In genomic region chr1:205226868-205227583, GRCh38 we compare ENCODE assay signal across 8 cellular contexts. TPM values are rescaled to one million over a fixed set of nuclear protein-coding genes. Genes with fewer than 3 reads are reported as not detected.
DNase-seq lines count a peak whose midpoint lies in the region; ATAC-seq and TF ChIP-seq lines count a peak whose summit lies in the region.

No MANE protein-coding gene starts in this region.

- H4K8ac ChIP-seq in neuronal stem cell (ENCODE audit: low read depth, low read length) = no peak overlapping the region

- H3K27ac Mint-ChIP-seq in activated naive CD4-positive, alpha-beta T cell treated with anti-CD3 and anti-CD28 coated beads, Interleukin-2, amount 50 U/mL, for 24 hours = no peak overlapping the region

- DNase-seq in activated naive CD4-positive, alpha-beta T cell treated with Interleukin-2 at 50 U/mL for 16 hours = no peak
- peak; percentile 39 for DNase-seq in SK-N-SH
- DNase-seq in neuronal stem cell (ENCODE audit: low spot score) = no peak

- H3K4me1 ChIP-seq in SK-N-SH (ENCODE audit: control insufficient read depth in 1 of 2, insufficient read depth in 2 of 2, low read depth in 1 of 2, low read length in 1 of 2) (peaks cover 4 to 21% of the 10 kb centered on the region in 2 experiments; a peak in 2 of 4 replicates), esophagus (ENCODE audit: control insufficient read depth in 2 of 2, insufficient read depth in 2 of 2, low read length in 1 of 2) (peaks cover 0 to 7% of the 10 kb centered on the region in 2 donors), neuronal stem cell (ENCODE audit: control insufficient read depth in 2 of 2, insufficient read depth in 1 of 2, low read depth in 1 of 2, low read length in 2 of 2) (peaks cover 13 to 19% of the 10 kb centered on the region in 2 donors)

- no peak overlapping the region for H2BK120ac ChIP-seq in neuronal stem cell (ENCODE audit: low read depth, low read length)

- H3K9me3 Mint-ChIP-seq in activated naive CD4-positive, alpha-beta T cell treated with anti-CD3 and anti-CD28 coated beads, Interleukin-2, amount 50 U/mL, for 24 hours = no peaks in the 10 kb centered on the region

- H3K36me3 ChIP-seq in SK-N-SH (replicated peaks in 1 of 2; ENCODE audit: control insufficient read depth in 1 of 2, insufficient read depth in 2 of 2, low read length in 1 of 2) (no peaks in the 10 kb centered on the region), esophagus (ENCODE audit: control insufficient read depth in 2 of 2, insufficient read depth in 2 of 2, low read length in 1 of 2) (no peaks in the 10 kb centered on the region), neuronal stem cell (replicated peaks in 1 of 2; ENCODE audit: control insufficient read depth in 2 of 2, insufficient read depth in 2 of 2, low read length in 2 of 2) (peaks cover 0 to 4% of the 10 kb centered on the region in 2 donors)

- H3K18ac ChIP-seq in neuronal stem cell (ENCODE audit: low read length) = no peak overlapping the region

- H3K79me1 ChIP-seq in neuronal stem cell (ENCODE audit: low read depth, low read length) = no peaks in the 10 kb centered on the region

- peaks cover 3% of the 10 kb centered on the region; the same call in 1 of the 2 replicates for H4K20me1 ChIP-seq in SK-N-SH (ENCODE audit: insufficient read depth)

- no peak overlapping the region for H2BK12ac ChIP-seq in neuronal stem cell (ENCODE audit: low read length)

- H3K4ac ChIP-seq in neuronal stem cell (ENCODE audit: low read length) = no peak overlapping the region

- CTCF ChIA-PET in SK-N-SH (lab: Yijun Ruan, JAX) = interaction anchor here (0.7 to 8.2 kb wide), 8 partner anchors 10 to 613 kb away, joined by 3 to 154 read pairs (median 3); partner anchors contain the start of gene DSTYK

- H3K27ac ChIP-seq in SK-N-SH (ENCODE audit: low read depth in 2 of 2, low read length in 1 of 2) (peak overlapping the region in 1 of 2 experiments; percentile 56; a peak in 1 of 4 replicates), esophagus (ENCODE audit: low read depth in 2 of 2, low read length in 1 of 2) (no peak overlapping the region), neuronal stem cell (replicated peaks; ENCODE audit: low read length) (peak overlapping the region; percentile 20)

- H3K79me2 ChIP-seq in SK-N-SH (ENCODE audit: insufficient read depth) = no peaks in the 10 kb centered on the region

- no peaks in the 10 kb centered on the region for H3K27me3 ChIP-seq in SK-N-SH (ENCODE audit: insufficient read depth)
- no peaks in the 10 kb centered on the region for H3K27me3 ChIP-seq in esophagus (ENCODE audit: control insufficient read depth in 1 of 2, insufficient read depth in 2 of 2, low read length in 2 of 2)
- peaks cover 0 to 42% (median 0%) of the 10 kb centered on the region in 3 experiments for H3K27me3 ChIP-seq in neuronal stem cell (ENCODE audit: control insufficient read depth in 3 of 3, insufficient read depth in 3 of 3, low read depth in 1 of 3, low read length in 3 of 3)

- no peak for TF ChIP-seq CTCF in SK-N-SH (IDR thresholded peaks at IDR 0.05)

- H3F3A ChIP-seq in SK-N-SH (replicated peaks; ENCODE audit: insufficient read depth) = peaks cover 10% of the 10 kb centered on the region

- peak overlapping the region; percentile 80 for H3K4me3 Mint-ChIP-seq in activated naive CD4-positive, alpha-beta T cell treated with anti-CD3 and anti-CD28 coated beads, Interleukin-2, amount 50 U/mL, for 24 hours

- H3K4me3 ChIP-seq in SK-N-SH (ENCODE audit: low read depth in 2 of 2, low read length in 1 of 2) = peak overlapping the region; percentile 70 to 78
- H3K4me3 ChIP-seq in esophagus (ENCODE audit: low read depth in 1 of 2, low read length in 2 of 2) = peak overlapping the region; percentile 58 to 71
- peak overlapping the region; percentile 69 to 73 for H3K4me3 ChIP-seq in neuronal stem cell (ENCODE audit: low read length in 2 of 2)

- no peak overlapping the region for H3K23ac ChIP-seq in neuronal stem cell (ENCODE audit: low read depth, low read length, poor library complexity)

- H4K91ac ChIP-seq in neuronal stem cell (ENCODE audit: low read depth, low read length, poor library complexity) = no peak overlapping the region

- H2AK5ac ChIP-seq in neuronal stem cell (ENCODE audit: low read depth, low read length) = no peak overlapping the region

- H2AFZ ChIP-seq in SK-N-SH (ENCODE audit: low read depth) = peak overlapping the region; percentile 93
- H2AFZ ChIP-seq in neuronal stem cell (ENCODE audit: low read length) = peak overlapping the region; percentile 95

- no peak overlapping the region for H2BK15ac ChIP-seq in neuronal stem cell (ENCODE audit: low read length)

- H3K4me1 Mint-ChIP-seq in activated naive CD4-positive, alpha-beta T cell treated with anti-CD3 and anti-CD28 coated beads, Interleukin-2, amount 50 U/mL, for 24 hours = peaks cover 28% of the 10 kb centered on the region

- POLR2A ChIA-PET in SK-N-SH (lab: Yijun Ruan, JAX) = no interaction called here

- no peaks in the 10 kb centered on the region for H3K27me3 Mint-ChIP-seq in activated naive CD4-positive, alpha-beta T cell treated with anti-CD3 and anti-CD28 coated beads, Interleukin-2, amount 50 U/mL, for 24 hours

- no peaks in the 10 kb centered on the region for H3K9me2 ChIP-seq in SK-N-SH

- no peak for TF ChIP-seq EP300 in SK-N-SH (IDR thresholded peaks at IDR 0.05; ENCODE audit: borderline replicate concordance in 1 of 2, low read depth in 1 of 2, low read length in 1 of 2)

- peak overlapping the region; percentile 60 for H3K9ac ChIP-seq in SK-N-SH
- H3K9ac ChIP-seq in neuronal stem cell (ENCODE audit: low read depth, low read length, poor library complexity) = no peak overlapping the region

- TF ChIP-seq RAD21 in SK-N-SH (IDR thresholded peaks at IDR 0.05; ENCODE audit: low read length) = no peak

- peak overlapping the region; percentile 86 for H3K4me2 ChIP-seq in SK-N-SH
- H3K4me2 ChIP-seq in neuronal stem cell (ENCODE audit: insufficient read depth, low read length, poor library complexity, severe bottlenecking) = peak overlapping the region; percentile 77

- 25% methylated on average over 8 of the region's 8 CpGs for WGBS in SK-N-SH (ENCODE audit: low lambda C conversion rate)
- WGBS in esophagus, 2 donors = 10 to 11% methylated on average over 8 of the region's 8 CpGs
- no CpG with 5 or more reads among the region's 8 CpGs for WGBS in neuronal stem cell (ENCODE audit: extremely low coverage in 2 of 2, insufficient read length in 2 of 2, insufficient replicate concordance in 1 of 2), 2 donors

- no peak overlapping the region for H2BK5ac ChIP-seq in neuronal stem cell (ENCODE audit: low read length)

- ATAC-seq in HG02981 (IDR thresholded peaks at IDR 0.05; ENCODE audit: unreplicated experiment) (no peak), GM18502 (IDR thresholded peaks at IDR 0.05; ENCODE audit: poor library complexity, unreplicated experiment) (no peak), HG03342 (IDR thresholded peaks at IDR 0.05; ENCODE audit: unreplicated experiment) (no peak)

- H3K14ac ChIP-seq in neuronal stem cell (ENCODE audit: low read length) = no peak overlapping the region

- no peaks in the 10 kb centered on the region for H3K36me3 Mint-ChIP-seq in activated naive CD4-positive, alpha-beta T cell treated with anti-CD3 and anti-CD28 coated beads, Interleukin-2, amount 50 U/mL, for 24 hours

- H3K9me3 ChIP-seq in SK-N-SH (no peaks in the 10 kb centered on the region), esophagus (ENCODE audit: control insufficient read depth in 2 of 2, insufficient read depth in 1 of 2, low read depth in 1 of 2, low read length in 1 of 2) (no peaks in the 10 kb centered on the region), neuronal stem cell (replicated peaks in 1 of 2; ENCODE audit: control insufficient read depth in 2 of 2, insufficient read depth in 1 of 2, low read depth in 1 of 2, low read length in 2 of 2) (no peaks in the 10 kb centered on the region)

TF ChIP-seq in SK-N-SH, 30 proteins besides CTCF, POLR2A, EP300 and RAD21:
- no peak for TF ChIP-seq REST (IDR thresholded peaks at IDR 0.05; ENCODE audit: low read depth, low read length)
- peak; percentile 43 for TF ChIP-seq NFIC (IDR thresholded peaks at IDR 0.05; ENCODE audit: borderline replicate concordance)
- no peak for TF ChIP-seq FOXM1 (IDR thresholded peaks at IDR 0.05; ENCODE audit: low read depth)

RNA-seq across cellular contexts. Expression of gene TMCC2, which starts 0.7 kb away (rescaled TPM):
- polyA plus RNA-seq in SK-N-SH (2012; rRNA removed) = 5.3 and 6.0 TPM in 2 replicates
- polyA plus RNA-seq in SK-N-SH (2012; cell fraction: cytosol; rRNA removed) = 3.0 and 4.9 TPM in 2 replicates
- polyA plus RNA-seq in SK-N-SH (2012; cell fraction: nucleus; rRNA removed) = 5.9 and 6.8 TPM in 2 replicates
- polyA plus RNA-seq in esophagus = under 1 TPM; 0.58 to 0.59 TPM
- 13.3 TPM for polyA plus RNA-seq in neuronal stem cell (2013, experiment 1 of 2)
- 12.9 TPM for polyA plus RNA-seq in neuronal stem cell (2013, experiment 2 of 2)

RNA-seq across cellular contexts. Expression of gene DSTYK, which starts 15.5 kb away (rescaled TPM):
- polyA plus RNA-seq in SK-N-SH (2012; rRNA removed) (4.4 and 6.4 TPM in 2 replicates), esophagus (1 to 10 TPM; 3.2 to 3.4 TPM)
- polyA plus RNA-seq in SK-N-SH (2012; cell fraction: cytosol; rRNA removed) = 6.1 TPM in 2 replicates
- 3.4 and 4.5 TPM in 2 replicates for polyA plus RNA-seq in SK-N-SH (2012; cell fraction: nucleus; rRNA removed)
- polyA plus RNA-seq in neuronal stem cell (2013, experiment 1 of 2) = 6.2 TPM
- polyA plus RNA-seq in neuronal stem cell (2013, experiment 2 of 2) = 6.4 TPM
